Comparison of ENCODE assay signal across 9 cellular contexts in the genomic region with DNA sequence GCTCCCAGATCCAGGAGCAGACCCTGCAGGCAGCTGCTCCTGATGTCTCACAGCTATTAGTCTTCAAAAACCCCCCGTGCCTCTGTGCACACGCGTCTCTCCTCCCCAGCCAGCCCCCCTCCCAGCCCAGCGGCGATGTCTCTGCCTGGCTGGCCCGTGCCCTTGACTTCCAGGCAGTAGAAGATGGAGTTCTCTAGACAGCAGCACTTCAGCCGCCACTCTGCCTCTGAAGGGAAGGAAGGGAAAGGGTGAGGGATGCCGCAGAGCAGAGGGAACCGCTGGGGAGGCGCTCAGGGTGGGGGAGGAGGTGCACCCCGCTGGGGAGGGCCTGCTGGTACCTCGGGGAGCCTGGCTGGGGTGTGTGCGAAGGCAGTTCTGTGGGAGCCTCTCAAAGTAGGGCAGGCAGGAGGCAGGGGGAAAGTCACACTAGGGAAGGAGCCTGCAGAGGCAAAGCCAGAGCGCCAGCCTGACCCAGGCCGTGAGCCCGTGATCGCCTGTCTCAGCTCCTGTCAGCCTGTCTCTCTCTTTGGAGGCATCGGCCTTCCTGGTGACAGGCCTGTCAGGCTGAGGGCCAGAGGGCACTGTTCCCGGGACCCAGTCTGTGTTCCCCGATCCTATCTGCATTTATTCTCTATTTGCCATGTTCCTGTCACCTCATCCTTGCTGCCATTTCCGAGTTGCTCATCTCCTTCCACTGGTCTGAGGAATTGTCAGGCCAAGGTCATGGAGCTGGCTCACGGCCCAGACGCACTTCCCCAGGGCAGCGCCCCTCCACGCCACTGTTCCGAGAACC. TPM values are rescaled to one million over a fixed set of nuclear protein-coding genes. Genes with fewer than 3 reads are reported as not detected.
DNase-seq lines count a peak whose midpoint lies in the region; ATAC-seq and TF ChIP-seq lines count a peak whose summit lies in the region.
"Had no signal": no experiment of that assay in that cellular context is flagged by ENCODE, and none has a peak within 500 bp of the region (broad histone marks: within the 10 kb centered on the region; RNA-seq: fewer than 3 reads in every experiment).

No MANE protein-coding gene starts in this region.

- H3K36me3 ChIP-seq in esophagus muscularis mucosa (peaks cover 0 to 4% (median 0%) of the 10 kb centered on the region in 4 donors), vagina (no peaks in the 10 kb centered on the region), MM.1S (replicated peaks; ENCODE audit: insufficient read depth, low read length) (no peaks in the 10 kb centered on the region)

- TF ChIP-seq EP300 in esophagus muscularis mucosa (IDR thresholded peaks at IDR 0.05), result no peak

- H3K4me1 ChIP-seq in esophagus muscularis mucosa (peaks cover 56 to 77% (median 63%) of the 10 kb centered on the region in 4 donors), vagina (peaks cover 56% of the 10 kb centered on the region), MM.1S (ENCODE audit: low read length) (no peaks in the 10 kb centered on the region)

- H4K20me1 ChIP-seq in MM.1S (ENCODE audit: insufficient read depth, low read length), result no peaks in the 10 kb centered on the region

- ATAC-seq in GM19397 (IDR thresholded peaks at IDR 0.05; ENCODE audit: unreplicated experiment) (no peak), GM19463 (IDR thresholded peaks at IDR 0.05; ENCODE audit: unreplicated experiment) (no peak)

- H3K27me3 ChIP-seq in esophagus muscularis mucosa (peaks cover 0 to 22% (median 0%) of the 10 kb centered on the region in 4 donors), vagina (no peaks in the 10 kb centered on the region), MM.1S (replicated peaks; ENCODE audit: insufficient read depth, low read length) (peaks cover 51% of the 10 kb centered on the region)

- no peaks in the 10 kb centered on the region for H3K79me2 ChIP-seq in MM.1S (ENCODE audit: low read length)

- WGBS in esophagus muscularis mucosa, result 34% methylated on average over 25 of the region's 26 CpGs

- peak overlapping the region; percentile 23 to 56 (median 30) for H3K27ac ChIP-seq in esophagus muscularis mucosa (replicated peaks in 1 of 4)
- peak overlapping the region; percentile 34 for H3K27ac ChIP-seq in vagina
- H3K27ac ChIP-seq in MM.1S (ENCODE audit: low read length), result no peak overlapping the region

- H3F3A ChIP-seq in MM.1S (ENCODE audit: insufficient read depth, low read length), result no peaks in the 10 kb centered on the region

- TF ChIP-seq CTCF in esophagus muscularis mucosa (IDR thresholded peaks at IDR 0.05), result no peak
- TF ChIP-seq CTCF in vagina (IDR thresholded peaks at IDR 0.05), result no peak
- TF ChIP-seq CTCF in MM.1S (IDR thresholded peaks at IDR 0.05; ENCODE audit: low read length), result no peak

- intact Hi-C loops in esophagus muscularis mucosa (cut with DNase I) (no loop called here), vagina (cut with DNase I) (loop anchor here (10.0 kb wide), 1 partner anchor 80 kb away; a partner anchor contains a TSS)

- DNase-seq in NCI-H524 (lab: John Stamatoyannopoulos, UW), result peak; percentile 62 to 71
- no peak for DNase-seq in NCI-H524 treated with DMSO at 0.1 percent for 48 hours (lab: John Stamatoyannopoulos, UW)
- no peak for DNase-seq in esophagus muscularis mucosa (ENCODE audit: extremely low spot score)
- DNase-seq in midbrain (lab: John Stamatoyannopoulos, UW), result peak; percentile 70
- no peak for DNase-seq in vagina (ENCODE audit: extremely low spot score in 2 of 2)
- no peak for DNase-seq in MM.1S
- DNase-seq: stimulated activated CD4-positive, alpha-beta T cell treated with anti-CD3 and anti-CD28 coated beads, Interleukin-2, amount 100 ng/mL, for 48 hours had no signal

- no peak overlapping the region for H3K4me3 ChIP-seq in esophagus muscularis mucosa
- H3K4me3 ChIP-seq in vagina, result no peak overlapping the region
- no peak overlapping the region for H3K4me3 ChIP-seq in MM.1S (ENCODE audit: low read length)

- H3K9ac ChIP-seq in MM.1S (ENCODE audit: low read length), result no peak overlapping the region

- TF ChIP-seq POLR2A in esophagus muscularis mucosa (IDR thresholded peaks at IDR 0.05; ENCODE audit: low read depth) (no peak), vagina (IDR thresholded peaks at IDR 0.05) (no peak)

- H2AFZ ChIP-seq in MM.1S (ENCODE audit: low read length), result no peak overlapping the region

- no peak overlapping the region for H3K4me2 ChIP-seq in MM.1S (ENCODE audit: low read depth, low read length)

- no peaks in the 10 kb centered on the region for H3K9me2 ChIP-seq in MM.1S (replicated peaks; ENCODE audit: insufficient read depth, low read length)

- no peaks in the 10 kb centered on the region for H3K9me3 ChIP-seq in esophagus muscularis mucosa
- no peaks in the 10 kb centered on the region for H3K9me3 ChIP-seq in vagina
- H3K9me3 ChIP-seq in MM.1S (replicated peaks; ENCODE audit: insufficient read depth, low read length), result no peaks in the 10 kb centered on the region

RNA-seq across cellular contexts. Expression of a gene that starts 4.5 kb away (rescaled TPM):
- total RNA-seq in esophagus muscularis mucosa (1 to 10 TPM; 1.2 to 5.1 (median 3.8) TPM), vagina (21.4 TPM)

RNA-seq across cellular contexts. Expression of a gene that starts 6.8 kb away (rescaled TPM):
- 10 to 100 TPM; 10.8 to 23.5 (median 20.7) TPM for total RNA-seq in esophagus muscularis mucosa
- total RNA-seq in vagina, result 30.0 TPM

RNA-seq across cellular contexts. Expression of a gene that starts 41.3 kb away (rescaled TPM):
- total RNA-seq in esophagus muscularis mucosa (10 to 100 TPM in 2 of 4 donors, 1 to 10 TPM in 2; 8.7 to 17.8 (median 13.3) TPM), vagina (24.8 TPM)

RNA-seq across cellular contexts. Expression of a gene that starts 43.1 kb away (rescaled TPM):
- total RNA-seq in esophagus muscularis mucosa (10 to 100 TPM; 12.9 to 22.5 (median 15.4) TPM), vagina (34.6 TPM)

Comparison
In these comparisons a context has a peak if more than half of its experiments do, and no peak if none do; other contexts are left out.
1. DNase-seq: peak in NCI-H524 (2 of 2) and midbrain (single experiment); none in NCI-H524 treated with DMSO at 0.1 percent for 48 hours (single experiment), esophagus muscularis mucosa (single experiment), vagina (0 of 2) and MM.1S (single experiment).